In the genomic region with DNA sequence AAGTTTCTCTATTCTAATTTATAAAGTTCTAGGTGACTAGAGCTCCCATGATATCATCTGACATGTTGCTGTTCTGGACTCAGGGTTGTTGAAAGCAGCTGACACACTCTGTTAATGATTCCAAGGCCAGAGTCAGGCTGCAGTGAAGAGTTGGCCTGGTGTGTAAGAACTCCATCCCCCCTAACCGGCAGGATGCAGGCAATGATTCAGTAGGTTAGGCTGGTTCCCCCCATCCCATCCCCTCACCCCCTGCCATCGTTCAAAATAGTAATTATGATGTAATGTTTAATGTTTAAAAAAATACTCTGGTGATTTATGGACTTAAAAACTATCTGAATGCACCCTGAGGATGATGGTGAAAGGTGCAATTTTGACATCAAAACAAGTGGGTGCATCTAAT, we compare ENCODE assay signal across 17 cellular contexts. TPM values are rescaled to one million over a fixed set of nuclear protein-coding genes. Genes with fewer than 3 reads are reported as not detected.
DNase-seq lines count a peak whose midpoint lies in the region; ATAC-seq, FAIRE-seq and TF ChIP-seq lines count a peak whose summit lies in the region.
"Had no signal": no experiment of that assay in that cellular context is flagged by ENCODE, and none has a peak within 500 bp of the region (broad histone marks: within the 10 kb centered on the region; RNA-seq: fewer than 3 reads in every experiment).

No MANE protein-coding gene starts in this region.

- TF ChIP-seq EP300 in H1 (IDR thresholded peaks at IDR 0.05; ENCODE audit: borderline replicate concordance in 1 of 2, low read depth in 2 of 2, low read length in 2 of 2): no peak

- H2BK5ac ChIP-seq in H1 (ENCODE audit: low read depth, low read length): 0 out of 2 replicates have a peak overlapping the region, but pooled peaks have one; percentile 71

- 0 out of 2 replicates have a peak overlapping the region, but pooled peaks have one; percentile 55 for H2BK20ac ChIP-seq in H1 (ENCODE audit: low read length)

- peak overlapping the region; percentile 45 for H3K27ac Mint-ChIP-seq in type B pancreatic cell
- H3K27ac Mint-ChIP-seq: activated T-helper 2 cell treated with anti-CD3 and anti-CD28 coated beads, Interferon-gamma antibody, Interleukin-2, Interleukin-4, amounts not matched to agents 10 μg/mL and 5 μg/mL and 100 μg/mL, durations not matched to agents 14 hours and 24 hours and 36 hours; IgD-negative memory B cell; T-helper 1 cell treated with Interleukin-12 subunit alpha and Interleukin-12 subunit beta and Interleukin-4 antibody, amounts not matched to agents 30 μg/mL and 1 μg/mL, for 36 hours had no signal

- peak; percentile 56 for ATAC-seq in HG03196 (IDR thresholded peaks at IDR 0.05; ENCODE audit: unreplicated experiment)

- peaks cover 0 to 2% of the 10 kb centered on the region in 2 experiments for H4K20me1 ChIP-seq in H1 (replicated peaks in 1 of 2; ENCODE audit: control insufficient read depth in 1 of 2, insufficient read depth in 2 of 2, low read length in 2 of 2)

- H3K4me1 ChIP-seq in H1 (replicated peaks in 1 of 4; ENCODE audit: control insufficient read depth in 3 of 4, insufficient read depth in 4 of 4, low read length in 3 of 4): peaks cover 9 to 27% (median 11%) of the 10 kb centered on the region in 4 experiments; a peak in 6 of 7 replicates

- H3K79me2 ChIP-seq in H1 (ENCODE audit: control insufficient read depth in 1 of 2, insufficient read depth in 2 of 2, low read length in 2 of 2): peaks cover 12 to 57% of the 10 kb centered on the region in 2 experiments

- H3K9me3 ChIP-seq in H1 (ENCODE audit: insufficient read depth in 2 of 2, low read depth in 1 of 2, low read length in 1 of 2): no peaks in the 10 kb centered on the region
- H3K9me3 ChIP-seq: neutrophil, spleen had no signal

- H3K14ac ChIP-seq in H1 (ENCODE audit: insufficient read length): no peak overlapping the region

- H4K5ac ChIP-seq in H1 (ENCODE audit: insufficient read length, low read depth, low read length): no peak overlapping the region

- H2AK5ac ChIP-seq in H1 (ENCODE audit: low read depth, low read length): no peak overlapping the region

- 64% methylated on average over 2 of the region's 2 CpGs; no CpG with 5 or more reads in 1 of the 2 experiments for WGBS in H1 (ENCODE audit: extremely low coverage in 1 of 2, insufficient coverage in 1 of 2, insufficient read length in 1 of 2, insufficient replicate concordance in 2 of 2, low coverage in 1 of 2, low lambda C conversion rate in 2 of 2, missing lambda C conversion rate in 1 of 2), 2 experiments

- no peak overlapping the region for H3K4me3 Mint-ChIP-seq in type B pancreatic cell
- H3K4me3 Mint-ChIP-seq: T-helper 1 cell treated with Interleukin-12 subunit alpha and Interleukin-12 subunit beta and Interleukin-4 antibody, amounts not matched to agents 30 μg/mL and 1 μg/mL, for 36 hours had no signal

- no peak overlapping the region for H3K18ac ChIP-seq in H1 (ENCODE audit: extremely low read depth, low read length)

- TF ChIP-seq RAD21 in H1 (IDR thresholded peaks at IDR 0.05 in 1 of 2, conservative IDR thresholded peaks at IDR 0.05 in 1 of 2; ENCODE audit: low read depth in 2 of 2, low read length in 2 of 2): no peak

- peaks cover 5% of the 10 kb centered on the region for H3K27me3 Mint-ChIP-seq in type B pancreatic cell

- H3K36me3 Mint-ChIP-seq in type B pancreatic cell: no peaks in the 10 kb centered on the region
- H3K36me3 Mint-ChIP-seq: IgD-negative memory B cell had no signal

- peak overlapping the region in 1 of 4 experiments; percentile 12; a peak in 1 of 8 replicates for H3K4me3 ChIP-seq in H1 (ENCODE audit: extremely low read depth in 1 of 4, insufficient read depth in 2 of 4, low read depth in 3 of 4, low read length in 4 of 4)
- H3K4me3 ChIP-seq: spleen had no signal

- H4K8ac ChIP-seq in H1 (ENCODE audit: extremely low read depth, insufficient read depth, low read length): no peak overlapping the region

- no peak overlapping the region for H3K56ac ChIP-seq in H1 (replicated peaks; ENCODE audit: insufficient read length, low read depth, low read length)

- H3K27ac ChIP-seq in H1 (ENCODE audit: low read depth, low read length): no peak overlapping the region
- no peak overlapping the region for H3K27ac ChIP-seq in RWPE1
- H3K27ac ChIP-seq: brain microvascular endothelial cell, neutrophil, spleen had no signal

- peak overlapping the region in 1 of 4 experiments; percentile 20; a peak in 1 of 7 replicates for H3K9ac ChIP-seq in H1 (replicated peaks in 1 of 4; ENCODE audit: extremely low read depth in 1 of 4, low read depth in 3 of 4, low read length in 3 of 4)

- H2AFZ ChIP-seq in H1 (ENCODE audit: low read length): no peak overlapping the region

- H3K23ac ChIP-seq in H1 (ENCODE audit: insufficient read length): no peak overlapping the region

- H3K23me2 ChIP-seq in H1 (ENCODE audit: low read depth, low read length): peaks cover 5% of the 10 kb centered on the region; the same call in 1 of the 2 replicates

- CTCF ChIA-PET in H1 (lab: Charles Lee; ENCODE audit: partially characterized antibody) (interaction anchor here (0.6 to 4.5 kb wide), 9 partner anchors 12 to 90 kb away, joined by 3 to 25 read pairs (median 6); no protein-coding TSS in a partner anchor), RWPE1 (lab: Yijun Ruan, JAX) (no interaction called here)

- H3K4me1 Mint-ChIP-seq in type B pancreatic cell (ENCODE audit: unreplicated experiment): peaks cover 24% of the 10 kb centered on the region

- peak overlapping the region; percentile 92 for H4K91ac ChIP-seq in H1 (replicated peaks; ENCODE audit: insufficient read length, low read length)

- DNase-seq in DMS53 (lab: John Stamatoyannopoulos, UW): peak; percentile 23
- DNase-seq in DMS53 treated with DMSO at 0.1 percent for 48 hours (lab: John Stamatoyannopoulos, UW; ENCODE audit: unreplicated experiment): no peak
- no peak for DNase-seq in H1 (ENCODE audit: low read depth in 1 of 2, low spot score in 2 of 2)
- DNase-seq in type B pancreatic cell (ENCODE audit: extremely low spot score, unreplicated experiment): no peak
- DNase-seq in NCI-H510A treated with DMSO at 0.1 percent for 48 hours (lab: John Stamatoyannopoulos, UW): no peak
- DNase-seq in RWPE1 (ENCODE audit: low spot score): no peak
- DNase-seq in effector CD4-positive, alpha-beta T cell: no peak
- DNase-seq: brain microvascular endothelial cell; effector memory CD4-positive, alpha-beta T cell; NCI-H1436 treated with DMSO at 0.1 percent for 48 hours; spleen had no signal

- H2BK15ac ChIP-seq in H1 (ENCODE audit: low read length): no peak overlapping the region

- H3K27me3 ChIP-seq in H1 (replicated peaks in 1 of 4; ENCODE audit: control insufficient read depth in 3 of 4, extremely low read depth in 1 of 4, insufficient read depth in 3 of 4, low read length in 3 of 4): no peaks in the 10 kb centered on the region

- H3K36me3 ChIP-seq in H1 (ENCODE audit: control insufficient read depth in 2 of 4, insufficient read depth in 4 of 4, low read length in 3 of 4): peaks cover 3 to 9% (median 4%) of the 10 kb centered on the region in 4 experiments; a peak in 5 of 8 replicates
- H3K36me3 ChIP-seq: brain microvascular endothelial cell, neutrophil, spleen had no signal

- H3K4ac ChIP-seq in H1 (replicated peaks; ENCODE audit: insufficient read length, low read depth, low read length): no peak overlapping the region

- POLR2A ChIA-PET in H1 (lab: Charles Lee; ENCODE audit: partially characterized antibody): interaction anchor here (0.6 to 15.1 kb wide), 16 partner anchors 8 to 81 kb away, joined by 3 to 230 read pairs (median 4); no protein-coding TSS in a partner anchor
- POLR2A ChIA-PET in RWPE1 (lab: Yijun Ruan, JAX; ENCODE audit: low non-redundant PET): no interaction called here

- TF ChIP-seq CTCF in H1 (IDR thresholded peaks at IDR 0.05; ENCODE audit: control extremely low read depth in 1 of 3, insufficient read depth in 1 of 3, low read depth in 1 of 3, low read length in 3 of 3) (no peak), type B pancreatic cell (conservative IDR thresholded peaks at IDR 0.05) (no peak), RWPE1 (conservative IDR thresholded peaks at IDR 0.05; ENCODE audit: low read depth) (no peak)

- H3K79me1 ChIP-seq in H1 (ENCODE audit: low read depth, low read length): no peaks in the 10 kb centered on the region; the same call in 1 of the 2 replicates

- H3K9me3 Mint-ChIP-seq in type B pancreatic cell: no peaks in the 10 kb centered on the region
- H3K9me3 Mint-ChIP-seq: activated T-helper 2 cell treated with anti-CD3 and anti-CD28 coated beads, Interferon-gamma antibody, Interleukin-2, Interleukin-4, amounts not matched to agents 10 μg/mL and 5 μg/mL and 100 μg/mL, durations not matched to agents 14 hours and 24 hours and 36 hours; IgD-negative memory B cell; T-helper 1 cell treated with Interleukin-12 subunit alpha and Interleukin-12 subunit beta and Interleukin-4 antibody, amounts not matched to agents 30 μg/mL and 1 μg/mL, for 36 hours had no signal

- FAIRE-seq in H1 (lab: Jason Lieb, UNC): peak; percentile 7

- TF ChIP-seq POLR2A in H1 (IDR thresholded peaks at IDR 0.05; ENCODE audit: control extremely low read depth in 1 of 2, low read depth in 2 of 2, low read length in 2 of 2): no peak

- H2BK120ac ChIP-seq in H1 (replicated peaks; ENCODE audit: low read depth, low read length): no peak overlapping the region

- peak overlapping the region in 1 of 2 experiments; percentile 74; a peak in 2 of 4 replicates for H3K4me2 ChIP-seq in H1 (ENCODE audit: insufficient read depth in 1 of 2, low read depth in 2 of 2, low read length in 2 of 2)

- no peak overlapping the region for H2BK12ac ChIP-seq in H1 (ENCODE audit: low read depth, low read length)

TF ChIP-seq in H1, 55 proteins besides CTCF, POLR2A, EP300 and RAD21 (continues in another document):
- no peak for TF ChIP-seq CHD1 (IDR thresholded peaks at IDR 0.05; ENCODE audit: low read depth, low read length)
- TF ChIP-seq, protein P1, sequence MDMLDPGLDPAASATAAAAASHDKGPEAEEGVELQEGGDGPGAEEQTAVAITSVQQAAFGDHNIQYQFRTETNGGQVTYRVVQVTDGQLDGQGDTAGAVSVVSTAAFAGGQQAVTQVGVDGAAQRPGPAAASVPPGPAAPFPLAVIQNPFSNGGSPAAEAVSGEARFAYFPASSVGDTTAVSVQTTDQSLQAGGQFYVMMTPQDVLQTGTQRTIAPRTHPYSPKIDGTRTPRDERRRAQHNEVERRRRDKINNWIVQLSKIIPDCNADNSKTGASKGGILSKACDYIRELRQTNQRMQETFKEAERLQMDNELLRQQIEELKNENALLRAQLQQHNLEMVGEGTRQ (IDR thresholded peaks at IDR 0.05; ENCODE audit: low read length): no peak

RNA-seq across cellular contexts. Expression of a gene that starts 4.6 kb away (rescaled TPM):
- total RNA-seq in H1 (2021; fragmentation: NEBNext Ultra II Directional; extraction: Animal tissue kit (Norgen Biotek cat#: 25700)): 293 and 296 TPM in 2 replicates
- polyA plus RNA-seq in H1 (2011; rRNA removed): 53.7 and 69.5 TPM in 2 replicates
- 68.9 TPM for polyA plus RNA-seq in H1 (2011; cell fraction: cytosol; rRNA removed)
- polyA plus RNA-seq in H1 (2011; cell fraction: nucleus; rRNA removed): 102 TPM
- polyA plus RNA-seq in H1 (2012, experiment 1 of 2): 85.2 to 149 TPM (median 103 TPM) in 4 replicates
- 12.6 TPM for polyA plus RNA-seq in H1 (2012, experiment 2 of 2)
- 97.8 TPM for polyA plus RNA-seq in H1 (2013, experiment 1 of 2)
- 89.4 TPM for polyA plus RNA-seq in H1 (2013, experiment 2 of 2)
- polyA minus RNA-seq in H1 (2011; rRNA and poly(A)+ RNA removed): 269 and 275 TPM in 2 replicates
- polyA minus RNA-seq in H1 (2011; cell fraction: cytosol; rRNA and poly(A)+ RNA removed): 280 TPM
- polyA minus RNA-seq in H1 (2011; cell fraction: nucleus; rRNA and poly(A)+ RNA removed): 319 TPM
- total RNA-seq in type B pancreatic cell (ENCODE audit: low replicate concordance): 11.2 and 26.5 TPM in 2 replicates
- polyA plus RNA-seq: IgD-negative memory B cell, liver had no signal

Comparison
In these comparisons a context has a peak if more than half of its experiments do, and no peak if none do; other contexts are left out.
1. RNA of a gene that starts 4.6 kb away (total RNA-seq): 293 to 296 TPM in H1; 11.2 to 26.5 TPM in type B pancreatic cell; every median in the first group is over 10 times any median in the second.